ENCODE assay signal across 21 cellular contexts in the genomic region with DNA sequence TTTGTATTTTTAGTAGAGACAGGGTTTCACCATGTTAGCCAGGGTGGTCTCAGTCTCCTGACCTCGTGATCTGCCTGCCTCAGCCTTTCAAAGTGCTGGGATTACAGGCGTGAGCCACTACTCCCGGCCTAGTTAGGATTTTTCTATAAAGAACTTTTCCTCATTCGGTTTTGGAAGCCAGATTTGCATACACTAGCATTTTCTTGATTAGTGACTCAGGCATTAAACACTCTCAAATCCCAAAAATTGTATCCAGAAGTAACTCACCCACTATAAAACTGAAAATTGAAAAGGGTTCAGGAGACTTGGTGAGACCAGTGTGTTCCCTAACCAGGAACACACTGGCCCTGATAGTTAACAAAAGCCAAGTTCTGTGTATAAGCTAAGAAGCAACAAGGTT. TPM values are rescaled to one million over a fixed set of nuclear protein-coding genes. Genes with fewer than 3 reads are reported as not detected.
DNase-seq lines count a peak whose midpoint lies in the region; ATAC-seq, FAIRE-seq and TF ChIP-seq lines count a peak whose summit lies in the region.
"Had no signal": no experiment of that assay in that cellular context is flagged by ENCODE, and none has a peak within 500 bp of the region (broad histone marks: within the 10 kb centered on the region; RNA-seq: fewer than 3 reads in every experiment).

No MANE protein-coding gene starts in this region.

- peaks cover 9% of the 10 kb centered on the region for H3K79me1 ChIP-seq in mesenchymal stem cell (replicated peaks; ENCODE audit: low read length, poor library complexity, severe bottlenecking)

- CTCF ChIA-PET in HepG2 (lab: Yijun Ruan, JAX; ENCODE audit: low intra/inter-chr PET ratio, low total read pairs) (no interaction called here), activated B cell treated with CpG ODN at 0.5 μM for 24 hours (lab: Charles Lee) (no interaction called here)

- H3K36me3 ChIP-seq in HepG2 (replicated peaks in 1 of 2; ENCODE audit: control insufficient read depth in 1 of 2, insufficient read depth in 2 of 2, low read length in 2 of 2) (peaks cover 0 to 5% of the 10 kb centered on the region in 2 experiments; a peak in 3 of 5 replicates), right lobe of liver (no peaks in the 10 kb centered on the region), mesenchymal stem cell (ENCODE audit: control insufficient read depth in 1 of 2, insufficient read depth in 2 of 2, low read depth in 1 of 2, low read length in 2 of 2) (no peaks in the 10 kb centered on the region)
- H3K36me3 ChIP-seq: esophagus squamous epithelium, Peyer's patch had no signal

- TF ChIP-seq POLR2A in HepG2 (IDR thresholded peaks at IDR 0.05; ENCODE audit: insufficient read depth in 1 of 2, low read depth in 2 of 2, low read length in 2 of 2) (no peak), right lobe of liver (IDR thresholded peaks at IDR 0.05) (no peak)

- H3K9me3 Mint-ChIP-seq in activated B cell treated with CpG ODN at 0.5 μM for 24 hours, result no peaks in the 10 kb centered on the region
- H3K9me3 Mint-ChIP-seq: nephron progenitor cell; stimulated activated naive CD8-positive, alpha-beta T cell treated with anti-CD3 and anti-CD28 coated beads, Interleukin-15, Interleukin-2, amounts not matched to agents 100 ng/mL and 50 ng/mL, for 24 hours had no signal

- no peak overlapping the region for H3K27ac ChIP-seq in HepG2 (ENCODE audit: extremely low read length, insufficient read depth, low read length)
- no peak overlapping the region for H3K27ac ChIP-seq in right lobe of liver
- H3K27ac ChIP-seq in mesenchymal stem cell (ENCODE audit: low read length, poor library complexity, severe bottlenecking), result no peak overlapping the region

- H3K9ac ChIP-seq in HepG2 (ENCODE audit: insufficient read depth, low read depth, low read length) (no peak overlapping the region), mesenchymal stem cell (ENCODE audit: low read length) (peak overlapping the region; percentile 44)

- no peaks in the 10 kb centered on the region for H3K27me3 Mint-ChIP-seq in activated B cell treated with CpG ODN at 0.5 μM for 24 hours
- H3K27me3 Mint-ChIP-seq: stimulated activated naive CD8-positive, alpha-beta T cell treated with anti-CD3 and anti-CD28 coated beads, Interleukin-15, Interleukin-2, amounts not matched to agents 100 ng/mL and 50 ng/mL, for 24 hours had no signal

- H3K4ac ChIP-seq in mesenchymal stem cell (ENCODE audit: low read depth in 1 of 2, low read length in 2 of 2), result no peak overlapping the region

- 95% methylated on average over 4 of the region's 4 CpGs for WGBS in HepG2 (ENCODE audit: low lambda C conversion rate)
- 92% methylated on average over 4 of the region's 4 CpGs for WGBS in right lobe of liver (ENCODE audit: insufficient coverage, low coverage, low lambda C conversion rate, missing lambda C conversion rate)
- 83% methylated on average over 4 of the region's 4 CpGs for WGBS in mesenchymal stem cell

- peak overlapping the region; percentile 78 for H3K27ac Mint-ChIP-seq in activated B cell treated with CpG ODN at 0.5 μM for 24 hours
- H3K27ac Mint-ChIP-seq: nephron progenitor cell; stimulated activated naive CD8-positive, alpha-beta T cell treated with anti-CD3 and anti-CD28 coated beads, Interleukin-15, Interleukin-2, amounts not matched to agents 100 ng/mL and 50 ng/mL, for 24 hours had no signal

- H2AFZ ChIP-seq in HepG2 (ENCODE audit: low read length) (no peak overlapping the region), mesenchymal stem cell (ENCODE audit: low read depth, low read length) (no peak overlapping the region)

- TF ChIP-seq RAD21 in HepG2 (CRISPR knock-in tag; IDR thresholded peaks at IDR 0.05), result no peak

- peaks cover 21% of the 10 kb centered on the region for H3K79me2 ChIP-seq in HepG2 (ENCODE audit: insufficient read depth, low read length)

- no peak overlapping the region for H3K4me2 ChIP-seq in HepG2 (ENCODE audit: low read depth, low read length)
- no peak overlapping the region for H3K4me2 ChIP-seq in mesenchymal stem cell (ENCODE audit: low read length, poor library complexity, severe bottlenecking)

- H3K4me3 ChIP-seq in HepG2 (replicated peaks in 1 of 3; ENCODE audit: insufficient read depth in 1 of 3, low read depth in 2 of 3, low read length in 3 of 3), result no peak overlapping the region
- H3K4me3 ChIP-seq in right lobe of liver, result no peak overlapping the region
- H3K4me3 ChIP-seq in mesenchymal stem cell (ENCODE audit: insufficient read depth in 1 of 2, low read depth in 1 of 2, low read length in 2 of 2), result no peak overlapping the region
- H3K4me3 ChIP-seq: dorsolateral prefrontal cortex, esophagus squamous epithelium, Peyer's patch had no signal

- peaks cover 23% of the 10 kb centered on the region for H3K36me3 Mint-ChIP-seq in activated B cell treated with CpG ODN at 0.5 μM for 24 hours (ENCODE audit: low read depth)

- no peak overlapping the region for H3K14ac ChIP-seq in mesenchymal stem cell (ENCODE audit: low read length in 2 of 2)

- H2BK15ac ChIP-seq in mesenchymal stem cell (ENCODE audit: low read depth, poor library complexity, severe bottlenecking), result no peak overlapping the region

- intact Hi-C loops in HepG2 (cut with micrococcal nuclease; ENCODE audit: unreplicated experiment), result no loop called here
- intact Hi-C loops in right lobe of liver (cut with DNase I), result no loop called here
- intact Hi-C loops in activated B cell treated with CpG ODN at 0.5 μM for 24 hours (cut with micrococcal nuclease), result loop anchor here (5.0 kb wide), 1 partner anchor 235 kb away; no protein-coding TSS in a partner anchor

- peak overlapping the region; percentile 30 for H3K4me3 Mint-ChIP-seq in activated B cell treated with CpG ODN at 0.5 μM for 24 hours
- H3K4me3 Mint-ChIP-seq: nephron progenitor cell; stimulated activated naive CD8-positive, alpha-beta T cell treated with anti-CD3 and anti-CD28 coated beads, Interleukin-15, Interleukin-2, amounts not matched to agents 100 ng/mL and 50 ng/mL, for 24 hours had no signal

- H3K4me1 ChIP-seq in HepG2 (ENCODE audit: insufficient read depth, low read length), result peaks cover 19% of the 10 kb centered on the region
- H3K4me1 ChIP-seq in right lobe of liver, result peaks cover 0 to 13% (median 0%) of the 10 kb centered on the region in 4 donors
- H3K4me1 ChIP-seq in mesenchymal stem cell (ENCODE audit: control insufficient read depth, insufficient read depth, low read depth, low read length), result peaks cover 3% of the 10 kb centered on the region

- H3K9me3 ChIP-seq in HepG2 (ENCODE audit: low read length) (no peaks in the 10 kb centered on the region), right lobe of liver (no peaks in the 10 kb centered on the region), mesenchymal stem cell (ENCODE audit: control insufficient read depth, low read length) (no peaks in the 10 kb centered on the region)
- H3K9me3 ChIP-seq: esophagus squamous epithelium, Peyer's patch had no signal

- ATAC-seq in HepG2, result no peak
- no peak for ATAC-seq in right lobe of liver
- ATAC-seq in activated B cell treated with CpG ODN at 0.5 μM for 24 hours (ENCODE audit: low read depth), result no peak
- ATAC-seq in GM19467 (IDR thresholded peaks at IDR 0.05; ENCODE audit: unreplicated experiment), result no peak

- H3K18ac ChIP-seq in mesenchymal stem cell (ENCODE audit: low read depth in 1 of 2, low read length in 2 of 2), result no peak overlapping the region

- no peak for DNase-seq in HepG2 (ENCODE audit: low spot score)
- DNase-seq in right lobe of liver, result no peak
- no peak for DNase-seq in activated B cell treated with CpG ODN at 0.5 μM for 24 hours
- DNase-seq in mesenchymal stem cell, result no peak
- DNase-seq in activated CD8-positive, alpha-beta memory T cell treated with anti-CD3 and anti-CD28 coated beads for 24 hours, result no peak
- no peak for DNase-seq in SIG-M5 (lab: John Stamatoyannopoulos, UW)
- no peak for DNase-seq in GOT3 (lab: John Stamatoyannopoulos, UW)
- DNase-seq: activated CD4-positive, alpha-beta T cell treated with anti-CD3 and anti-CD28 coated beads, Interleukin-2, amount 50 U/mL, for 1 hour; activated naive CD4-positive, alpha-beta T cell treated with anti-CD3 and anti-CD28 coated beads, Interleukin-2, amount 50 U/mL, for 16 hours; activated T-cell treated with anti-CD3 and anti-CD28 coated beads, Interleukin-2, amount 50 U/mL, for 1 hour; dorsolateral prefrontal cortex; esophagus squamous epithelium; NCI-H1105 treated with DMSO at 0.1 percent for 48 hours; NCI-H748 treated with DMSO at 0.1 percent for 48 hours; nephron progenitor cell; Peyer's patch; stimulated activated CD4-positive, alpha-beta T cell treated with anti-CD3 and anti-CD28 coated beads, Interleukin-15, amount 100 ng/mL, for 24 hours had no signal

- no peak overlapping the region for H2BK5ac ChIP-seq in mesenchymal stem cell (ENCODE audit: low read depth, low read length, poor library complexity, severe bottlenecking)

- H4K20me1 ChIP-seq in HepG2 (ENCODE audit: insufficient read depth, low read length), result no peaks in the 10 kb centered on the region; the same call in 1 of the 2 replicates

- H2AK5ac ChIP-seq in mesenchymal stem cell (ENCODE audit: low read length, severe bottlenecking), result no peak overlapping the region

- H2BK12ac ChIP-seq in mesenchymal stem cell (ENCODE audit: low read length in 2 of 2), result no peak overlapping the region

- POLR2A ChIA-PET in HepG2 (lab: Yijun Ruan, JAX) (no interaction called here), activated B cell treated with CpG ODN at 0.5 μM for 24 hours (lab: Charles Lee) (interaction anchor here (2.4 kb wide), 1 partner anchor 25 kb away, joined by 59 read pairs; a partner anchor contains a TSS)

- H2BK120ac ChIP-seq in mesenchymal stem cell (ENCODE audit: low read depth, low read length), result no peak overlapping the region

- in situ Hi-C loops in HepG2 (cut with HindIII; ENCODE audit: extremely low pct_ligation_motif_present, low pct_unique_long_range_greater_than_20kb), result no loop called here

- TF ChIP-seq EP300 in HepG2 (IDR thresholded peaks at IDR 0.05; ENCODE audit: low read depth in 2 of 2, low read length in 2 of 2) (no peak), HepG2 (CRISPR knock-in tag; IDR thresholded peaks at IDR 0.05; ENCODE audit: borderline replicate concordance) (no peak)

- no peak overlapping the region for H4K91ac ChIP-seq in mesenchymal stem cell (ENCODE audit: low read length)

- FAIRE-seq in HepG2 (lab: Jason Lieb, UNC), result no peak
- FAIRE-seq: bronchial epithelial cell, urothelium cell line had no signal

- no TSS peak for BruUV-seq in HepG2 (replicated peaks; lab: Mats Ljungman, UMichigan)

- H3K23ac ChIP-seq in mesenchymal stem cell (ENCODE audit: low read length in 2 of 2), result no peak overlapping the region

- H3K27me3 ChIP-seq in HepG2 (ENCODE audit: control insufficient read depth in 1 of 2, insufficient read depth in 2 of 2, low read length in 2 of 2) (no peaks in the 10 kb centered on the region), right lobe of liver (no peaks in the 10 kb centered on the region), mesenchymal stem cell (ENCODE audit: control insufficient read depth in 1 of 2, insufficient read depth in 1 of 2, low read length in 2 of 2) (no peaks in the 10 kb centered on the region)
- H3K27me3 ChIP-seq: dorsolateral prefrontal cortex, esophagus squamous epithelium, Peyer's patch had no signal

- H4K8ac ChIP-seq in mesenchymal stem cell (ENCODE audit: low read length), result no peak overlapping the region

- peaks cover 94% of the 10 kb centered on the region for H3K4me1 Mint-ChIP-seq in activated B cell treated with CpG ODN at 0.5 μM for 24 hours

- no peak for TF ChIP-seq CTCF in HepG2 (CRISPR knock-in tag; IDR thresholded peaks at IDR 0.05)
- TF ChIP-seq CTCF in right lobe of liver (IDR thresholded peaks at IDR 0.05), result no peak
- no peak for TF ChIP-seq CTCF in activated B cell treated with CpG ODN at 0.5 μM for 24 hours (IDR thresholded peaks at IDR 0.05)

RNA-seq across cellular contexts. Expression of a gene that starts 25.2 kb away (rescaled TPM):
- total RNA-seq in HepG2 (2016; rRNA removed; fragmentation: Illumina TruSeq; extraction: Trizol) (19.3 and 30.6 TPM in 2 replicates), right lobe of liver (10 to 100 TPM in 4 of 6 experiments, 1 to 10 TPM in 2; 7.0 to 19.1 (median 11.1) TPM), activated B cell treated with CpG ODN at 0.5 μM for 24 hours (28.2 and 28.6 TPM in 2 replicates)
- 1.9 and 4.1 TPM in 2 replicates for total RNA-seq in HepG2 (2016; cell fraction: cytosol; rRNA removed; fragmentation: Illumina TruSeq; extraction: Trizol; ENCODE audit: low read depth)
- total RNA-seq in HepG2 (2016; cell fraction: insoluble cytoplasmic fraction; rRNA removed; fragmentation: Illumina TruSeq; extraction: Trizol), result 16.3 and 30.3 TPM in 2 replicates
- 5.7 and 7.5 TPM in 2 replicates for total RNA-seq in HepG2 (2016; cell fraction: membrane; rRNA removed; fragmentation: Illumina TruSeq; extraction: Trizol)
- 44.3 and 53.8 TPM in 2 replicates for total RNA-seq in HepG2 (2016; cell fraction: nucleus; rRNA removed; fragmentation: Illumina TruSeq; extraction: Trizol)
- polyA plus RNA-seq in HepG2 (2011; rRNA removed), result 10.3 and 11.6 TPM in 2 replicates
- polyA plus RNA-seq in HepG2 (2011; cell fraction: cytosol; rRNA removed), result 5.9 and 10.2 TPM in 2 replicates
- 8.8 and 10.0 TPM in 2 replicates for polyA plus RNA-seq in HepG2 (2011; cell fraction: nucleus; rRNA removed)
- 16.3 and 19.2 TPM in 2 replicates for polyA plus RNA-seq in HepG2 (2012)
- 0.80 and 1.0 TPM in 2 replicates for polyA plus RNA-seq in HepG2 (2016; cell fraction: cytosol; fragmentation: Illumina TruSeq; extraction: Trizol; ENCODE audit: low read depth)
- 8.4 and 9.4 TPM in 2 replicates for polyA plus RNA-seq in HepG2 (2016; cell fraction: insoluble cytoplasmic fraction; fragmentation: Illumina TruSeq; extraction: Trizol; ENCODE audit: low read depth)
- 1.9 TPM in 2 replicates for polyA plus RNA-seq in HepG2 (2016; cell fraction: membrane; fragmentation: Illumina TruSeq; extraction: Trizol; ENCODE audit: low read depth)
- 38.2 and 39.9 TPM in 2 replicates for polyA plus RNA-seq in HepG2 (2016; cell fraction: nucleus; fragmentation: Illumina TruSeq; extraction: Trizol; ENCODE audit: insufficient read depth, low read depth)
- polyA minus RNA-seq in HepG2 (2011; rRNA and poly(A)+ RNA removed; ENCODE audit: low replicate concordance), result 5.4 and 6.6 TPM in 2 replicates
- polyA minus RNA-seq in HepG2 (2011; cell fraction: cytosol; rRNA and poly(A)+ RNA removed), result 14.1 and 21.9 TPM in 2 replicates
- polyA minus RNA-seq in HepG2 (2011; cell fraction: nucleus; rRNA and poly(A)+ RNA removed), result 34.6 and 44.7 TPM in 2 replicates
- 12.2 TPM for polyA plus RNA-seq in mesenchymal stem cell (2013, experiment 1 of 2)
- polyA plus RNA-seq in mesenchymal stem cell (2013, experiment 2 of 2), result 14.6 TPM
